ENCODE assay signal across 13 cellular contexts in genomic region chr1:246773213-246773641, GRCh38. TPM values are rescaled to one million over a fixed set of nuclear protein-coding genes. Genes with fewer than 3 reads are reported as not detected.
DNase-seq lines count a peak whose midpoint lies in the region; ATAC-seq and TF ChIP-seq lines count a peak whose summit lies in the region.
"Had no signal": no experiment of that assay in that cellular context is flagged by ENCODE, and none has a peak within 500 bp of the region (broad histone marks: within the 10 kb centered on the region; RNA-seq: fewer than 3 reads in every experiment).

No MANE protein-coding gene starts in this region.

- TF ChIP-seq CTCF in activated B cell treated with CpG ODN at 0.5 μM for 24 hours (IDR thresholded peaks at IDR 0.05) = no peak

- intact Hi-C loops in activated B cell treated with CpG ODN at 0.5 μM for 24 hours (cut with micrococcal nuclease) = no loop called here

- H3K27me3 Mint-ChIP-seq in activated B cell treated with CpG ODN at 0.5 μM for 24 hours = no peaks in the 10 kb centered on the region
- H3K27me3 Mint-ChIP-seq: T-cell had no signal

- H3K4me1 Mint-ChIP-seq in activated B cell treated with CpG ODN at 0.5 μM for 24 hours = peaks cover 16% of the 10 kb centered on the region
- H3K4me1 Mint-ChIP-seq: nephron had no signal

- CTCF ChIA-PET in activated B cell treated with CpG ODN at 0.5 μM for 24 hours (lab: Charles Lee) = interaction anchor here (0.6 kb wide), 1 partner anchor 20 kb away, joined by 3 read pairs; no protein-coding TSS in a partner anchor

- no peaks in the 10 kb centered on the region for H3K9me3 Mint-ChIP-seq in activated B cell treated with CpG ODN at 0.5 μM for 24 hours
- H3K9me3 Mint-ChIP-seq: nephron, T-cell had no signal

- H3K36me3 Mint-ChIP-seq in activated B cell treated with CpG ODN at 0.5 μM for 24 hours (ENCODE audit: low read depth) = peaks cover 2% of the 10 kb centered on the region

- ATAC-seq in GM18511 (IDR thresholded peaks at IDR 0.05; ENCODE audit: unreplicated experiment) = peak; percentile 100
- ATAC-seq in GM21423 (IDR thresholded peaks at IDR 0.05; ENCODE audit: unreplicated experiment) = peak; percentile 99
- ATAC-seq in HG03103 (IDR thresholded peaks at IDR 0.05; ENCODE audit: low read depth, unreplicated experiment) = peak; percentile 99
- peak; percentile 71 for ATAC-seq in activated B cell treated with CpG ODN at 0.5 μM for 24 hours (ENCODE audit: low read depth)
- ATAC-seq: T-cell had no signal

- peak overlapping the region; percentile 19 for H3K4me3 Mint-ChIP-seq in activated B cell treated with CpG ODN at 0.5 μM for 24 hours
- H3K4me3 Mint-ChIP-seq: nephron, T-cell had no signal

- POLR2A ChIA-PET in activated B cell treated with CpG ODN at 0.5 μM for 24 hours (lab: Charles Lee) = no interaction called here

- no peak overlapping the region for H3K27ac Mint-ChIP-seq in activated B cell treated with CpG ODN at 0.5 μM for 24 hours
- H3K27ac Mint-ChIP-seq: nephron, T-cell had no signal

- no peak for DNase-seq in activated B cell treated with CpG ODN at 0.5 μM for 24 hours
- DNase-seq in anterior cingulate cortex (lab: John Stamatoyannopoulos, UW) = no peak
- no peak for DNase-seq in stimulated activated naive CD4-positive, alpha-beta T cell (lab: John Stamatoyannopoulos, UW)
- DNase-seq in NCI-H1417 (lab: John Stamatoyannopoulos, UW) = no peak
- no peak for DNase-seq in DMS114 treated with DMSO at 0.1 percent for 48 hours (lab: John Stamatoyannopoulos, UW; ENCODE audit: unreplicated experiment)
- DNase-seq: DMS 273 treated with DMSO at 0.1 percent for 48 hours, dorsolateral prefrontal cortex, NCI-H2227 treated with DMSO at 0.1 percent for 48 hours, T-cell had no signal

RNA-seq across cellular contexts. Expression of gene SCCPDH, which starts 49.0 kb away (rescaled TPM):
- 8.1 and 9.3 TPM in 2 replicates for total RNA-seq in activated B cell treated with CpG ODN at 0.5 μM for 24 hours
